ENCODE assay signal across 26 cellular contexts in the genomic region with DNA sequence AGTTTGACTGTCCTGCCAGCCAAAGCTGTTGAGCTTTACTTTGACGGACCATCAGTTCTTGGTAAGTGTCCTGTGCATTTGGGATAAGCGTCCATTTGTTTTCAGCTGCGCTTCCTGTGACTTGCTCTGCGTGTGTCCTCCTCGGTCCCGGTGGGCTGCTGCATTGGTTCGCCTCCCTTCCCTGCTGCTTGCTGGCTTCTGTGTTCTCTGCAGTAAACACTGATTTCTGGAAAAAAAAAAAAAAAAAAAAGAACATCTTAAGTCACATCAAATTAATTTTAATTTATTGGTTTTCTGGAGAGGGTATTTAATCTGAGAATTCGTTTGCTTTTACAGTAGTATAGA.
"Had no signal": no experiment of that assay in that cellular context is flagged by ENCODE, and none has a peak within 500 bp of the region (broad histone marks: within the 10 kb centered on the region; RNA-seq: fewer than 3 reads in every experiment).

No MANE protein-coding gene starts in this region.

- H3K4me1 Mint-ChIP-seq: naive B cell; nephron; stimulated activated effector memory CD8-positive, alpha-beta T cell treated with anti-CD3 and anti-CD28 coated beads, Interleukin-12 subunit alpha, Interleukin-12 subunit beta, amount 100 ng/mL, for 72 hours had no signal

- H3K27ac Mint-ChIP-seq: mesothelial cell of epicardium; naive B cell; nephron; progenitor cell of endocrine pancreas; stimulated activated effector memory CD8-positive, alpha-beta T cell treated with anti-CD3 and anti-CD28 coated beads, Interleukin-12 subunit alpha, Interleukin-12 subunit beta, amount 100 ng/mL, for 72 hours had no signal

- H3K79me2 ChIP-seq: hepatocyte, parathyroid adenoma had no signal

- H3K4me2 ChIP-seq: hepatocyte had no signal

- H3K36me3 ChIP-seq: gastroesophageal sphincter, heart left ventricle, left lung, right atrium auricular region, sigmoid colon, stomach, tibial artery had no signal

- H3K27me3 Mint-ChIP-seq: type B pancreatic cell had no signal

- H3K36me3 Mint-ChIP-seq: mesothelial cell of epicardium; naive B cell; stimulated activated effector memory CD8-positive, alpha-beta T cell treated with anti-CD3 and anti-CD28 coated beads, Interleukin-12 subunit alpha, Interleukin-12 subunit beta, amount 100 ng/mL, for 72 hours; type B pancreatic cell had no signal

- H3K4me3 Mint-ChIP-seq: mesothelial cell of epicardium; naive B cell; nephron; stimulated activated effector memory CD8-positive, alpha-beta T cell treated with anti-CD3 and anti-CD28 coated beads, Interleukin-12 subunit alpha, Interleukin-12 subunit beta, amount 100 ng/mL, for 72 hours; type B pancreatic cell had no signal

- H3K27ac ChIP-seq: dorsolateral prefrontal cortex, esophagus muscularis mucosa, foreskin keratinocyte, gastroesophageal sphincter, heart left ventricle, hepatocyte, parathyroid adenoma, right atrium auricular region, sigmoid colon, stomach, testis, tibial artery had no signal

- H3K9me3 ChIP-seq: esophagus muscularis mucosa, gastroesophageal sphincter, heart left ventricle, left lung, mucosa of descending colon, right atrium auricular region, sigmoid colon, stomach, testis, tibial artery had no signal

- H3K9me3 Mint-ChIP-seq: mesothelial cell of epicardium; nephron; stimulated activated effector memory CD8-positive, alpha-beta T cell treated with anti-CD3 and anti-CD28 coated beads, Interleukin-12 subunit alpha, Interleukin-12 subunit beta, amount 100 ng/mL, for 72 hours; type B pancreatic cell had no signal

- DNase-seq: cerebellar nuclear complex; dorsolateral prefrontal cortex; effector CD4-positive, alpha-beta T cell; heart left ventricle; left cardiac atrium; left lung; naive B cell; sigmoid colon; stimulated activated CD4-positive, alpha-beta T cell treated with anti-CD3 and anti-CD28 coated beads, Interleukin-2, amount 100 ng/mL, for 24 hours; stimulated activated CD4-positive, alpha-beta T cell treated with anti-CD3 and anti-CD28 coated beads, Interleukin-4, amount 100 ng/mL, for 24 hours; stimulated activated naive CD4-positive, alpha-beta T cell treated with Interleukin-2 at 50 U/mL for 16 hours; stomach; testis; tibial artery had no signal

- H3K4me1 ChIP-seq: foreskin keratinocyte, parathyroid adenoma, right atrium auricular region, sigmoid colon, testis had no signal

- H3K9ac ChIP-seq: parathyroid adenoma had no signal

- H2AFZ ChIP-seq: hepatocyte, parathyroid adenoma had no signal

- H3K27me3 ChIP-seq: esophagus muscularis mucosa, foreskin keratinocyte, gastroesophageal sphincter, heart left ventricle, hepatocyte, left lung, right atrium auricular region, sigmoid colon, testis, tibial artery had no signal

- H3K4me3 ChIP-seq: dorsolateral prefrontal cortex, esophagus muscularis mucosa, gastroesophageal sphincter, heart left ventricle, hepatocyte, left lung, mucosa of descending colon, right atrium auricular region, sigmoid colon, stomach, testis, tibial artery had no signal
